ENCODE assay signal across 26 cellular contexts in genomic region chrX:149550454-149550853, GRCh38. TPM values are rescaled to one million over a fixed set of nuclear protein-coding genes. Genes with fewer than 3 reads are reported as not detected.
"Had no signal": no experiment of that assay in that cellular context is flagged by ENCODE, and none has a peak within 500 bp of the region (broad histone marks: within the 10 kb centered on the region; RNA-seq: fewer than 3 reads in every experiment).

No MANE protein-coding gene starts in this region.

RNA-seq across cellular contexts. Expression of gene HSFX3, which starts 0.7 kb away (rescaled TPM):
- total RNA-seq: activated CD8-positive, alpha-beta memory T cell treated with anti-CD3 and anti-CD28 coated beads for 36 hours; adrenal gland; aorta; body of pancreas; cardiac muscle cell; cerebellum; fibroblast of lung; fibroblast of villous mesenchyme; gastroesophageal sphincter; hepatocyte; left cardiac atrium; left ventricle myocardium superior; lung microvascular endothelial cell; mesenteric fat pad; mucosa of descending colon; ovary; progenitor cell of endocrine pancreas; renal cortical epithelial cell; right lobe of liver; skeletal muscle tissue; uterus; WTC11 had no signal
- polyA plus RNA-seq: adrenal gland, cardiac muscle cell, esophagus, fibroblast of lung, hepatocyte, keratinocyte, neural cell, ovary had no signal

RNA-seq across cellular contexts. Expression of gene MAGEA9B, which starts 36.8 kb away (rescaled TPM):
- total RNA-seq: activated CD8-positive, alpha-beta memory T cell treated with anti-CD3 and anti-CD28 coated beads for 36 hours; adrenal gland; aorta; body of pancreas; cardiac muscle cell; cerebellum; fibroblast of lung; fibroblast of villous mesenchyme; gastroesophageal sphincter; left cardiac atrium; left ventricle myocardium superior; lung microvascular endothelial cell; mesenteric fat pad; mucosa of descending colon; myocyte; progenitor cell of endocrine pancreas; renal cortical epithelial cell; right lobe of liver; skeletal muscle tissue; uterus had no signal
- polyA plus RNA-seq: adrenal gland, aorta, cardiac muscle cell, esophagus, fibroblast of lung, hepatocyte, keratinocyte, neural cell, ovary had no signal

RNA-seq across cellular contexts. Expression of gene HSFX2, which starts 44.7 kb away (rescaled TPM):
- total RNA-seq: aorta, body of pancreas, cardiac muscle cell, gastroesophageal sphincter, hepatocyte, left cardiac atrium, left ventricle myocardium superior, mesenteric fat pad, myocyte, renal cortical epithelial cell, right lobe of liver, uterus, WTC11 had no signal
